7 cellular contexts compared by ENCODE assay signal in genomic region chr2:111963508-111963907, GRCh38.
A peak's percentile ranks its signal among the peaks of the same experiment; 100 is the strongest.
DNase-seq lines count a peak whose midpoint lies in the region; TF ChIP-seq lines count a peak whose summit lies in the region.
"Not testable (repeated sequence)": the region's sequence is repeated elsewhere in the genome, so short reads cannot be mapped to it uniquely, and the experiment has no call there.

No MANE protein-coding gene starts in this region.

- H3K79me2 ChIP-seq in hepatocyte, result peaks cover 11% of the 10 kb centered on the region
- not testable (repeated sequence) for H3K79me2 ChIP-seq in neural progenitor cell (ENCODE audit: low read depth)

- H2BK15ac ChIP-seq in mesenchymal stem cell (ENCODE audit: low read depth, poor library complexity, severe bottlenecking), result not testable (repeated sequence)

- H3K27me3 ChIP-seq in WERI-Rb-1 (ENCODE audit: insufficient read depth, low read depth, severe bottlenecking); endodermal cell (ENCODE audit: control insufficient read depth, insufficient read depth, low read length, poor library complexity, severe bottlenecking); hepatocyte; neural progenitor cell: not testable (repeated sequence)
- peaks cover 0 to 24% of the 10 kb centered on the region in 2 experiments for H3K27me3 ChIP-seq in mesenchymal stem cell (ENCODE audit: control insufficient read depth in 1 of 2, insufficient read depth in 1 of 2, low read length in 2 of 2)

- H3K4me1 Mint-ChIP-seq in endodermal cell (peaks cover 23% of the 10 kb centered on the region), neural progenitor cell (peaks cover 42% of the 10 kb centered on the region), type B pancreatic cell (ENCODE audit: unreplicated experiment) (peaks cover 22% of the 10 kb centered on the region)

- H3K36me3 Mint-ChIP-seq in endodermal cell (ENCODE audit: low read depth) (peaks cover 57% of the 10 kb centered on the region), type B pancreatic cell (peaks cover 31% of the 10 kb centered on the region)
- not testable (repeated sequence) for H3K36me3 Mint-ChIP-seq in neural progenitor cell

- not testable (repeated sequence) for H3K27me3 Mint-ChIP-seq in endodermal cell (ENCODE audit: insufficient read depth); neural progenitor cell (ENCODE audit: insufficient read depth, low read depth); type B pancreatic cell

- H3K36me3 ChIP-seq in WERI-Rb-1; hepatocyte (replicated peaks; ENCODE audit: insufficient read depth, low read depth); neural progenitor cell: not testable (repeated sequence)
- peaks cover 68% of the 10 kb centered on the region for H3K36me3 ChIP-seq in endodermal cell (ENCODE audit: control insufficient read depth, insufficient read depth, low read length)
- peaks cover 0 to 18% of the 10 kb centered on the region in 2 experiments for H3K36me3 ChIP-seq in mesenchymal stem cell (ENCODE audit: control insufficient read depth in 1 of 2, insufficient read depth in 2 of 2, low read depth in 1 of 2, low read length in 2 of 2)

- H3K23ac ChIP-seq in mesenchymal stem cell (ENCODE audit: low read length in 2 of 2), result not testable (repeated sequence)

- not testable (repeated sequence) for H3F3A ChIP-seq in neural progenitor cell (ENCODE audit: low read depth)

- H2AFZ ChIP-seq in hepatocyte; mesenchymal stem cell (ENCODE audit: low read depth, low read length); neural progenitor cell (replicated peaks): not testable (repeated sequence)

- TF ChIP-seq CTCF in WERI-Rb-1 (IDR thresholded peaks at IDR 0.05; ENCODE audit: low read depth, low read length); endodermal cell (conservative IDR thresholded peaks at IDR 0.05); hepatocyte (IDR thresholded peaks at IDR 0.05; ENCODE audit: poor library complexity); neural progenitor cell (IDR thresholded peaks at IDR 0.05); type B pancreatic cell (conservative IDR thresholded peaks at IDR 0.05): not testable (repeated sequence)

- H3K4me2 ChIP-seq in hepatocyte; mesenchymal stem cell (ENCODE audit: low read length, poor library complexity, severe bottlenecking); neural progenitor cell: not testable (repeated sequence)

- H3K27ac Mint-ChIP-seq in endodermal cell (peak overlapping the region; percentile 82), neural progenitor cell (peak overlapping the region; percentile 36), type B pancreatic cell (peak overlapping the region; percentile 73)

- not testable (repeated sequence) for H3K4ac ChIP-seq in mesenchymal stem cell (ENCODE audit: low read depth in 1 of 2, low read length in 2 of 2)

- H3K27ac ChIP-seq in WERI-Rb-1 (peak overlapping the region; percentile 53), hepatocyte (peak overlapping the region; percentile 76)
- H3K27ac ChIP-seq in endodermal cell (ENCODE audit: low read depth, low read length); mesenchymal stem cell (ENCODE audit: low read length, poor library complexity, severe bottlenecking); neural progenitor cell: not testable (repeated sequence)

- H3K79me1 ChIP-seq in mesenchymal stem cell (replicated peaks; ENCODE audit: low read length, poor library complexity, severe bottlenecking), result peaks cover 26% of the 10 kb centered on the region

- not testable (repeated sequence) for H3K9me3 Mint-ChIP-seq in endodermal cell, neural progenitor cell, type B pancreatic cell

- not testable (repeated sequence) for H2AK5ac ChIP-seq in mesenchymal stem cell (ENCODE audit: low read length, severe bottlenecking)

- H4K20me1 ChIP-seq in hepatocyte (ENCODE audit: insufficient read depth, poor library complexity, severe bottlenecking); neural progenitor cell (ENCODE audit: low read depth): not testable (repeated sequence)

- WGBS in endodermal cell (ENCODE audit: insufficient coverage in 1 of 2, insufficient read length in 1 of 2), 2 experiments, result 81 to 100% methylated on average over 2 to 3 of the region's 4 CpGs
- WGBS in hepatocyte (ENCODE audit: low lambda C conversion rate, missing lambda C conversion rate), result 31% methylated on average over 4 of the region's 4 CpGs
- WGBS in mesenchymal stem cell, result 70% methylated on average over 3 of the region's 4 CpGs

- H3K9me2 ChIP-seq in hepatocyte (replicated peaks; ENCODE audit: insufficient read depth), result not testable (repeated sequence)

- H2BK5ac ChIP-seq in mesenchymal stem cell (ENCODE audit: low read depth, low read length, poor library complexity, severe bottlenecking), result peak overlapping the region; percentile 57

- DNase-seq in NCI-H82 (lab: John Stamatoyannopoulos, UW), result peak; percentile 52
- peak; percentile 48 for DNase-seq in WERI-Rb-1
- DNase-seq in endodermal cell; hepatocyte (ENCODE audit: low spot score); mesenchymal stem cell; neural progenitor cell (ENCODE audit: low spot score); type B pancreatic cell (ENCODE audit: extremely low spot score, unreplicated experiment): not testable (repeated sequence)

- not testable (repeated sequence) for H3K4me3 ChIP-seq in WERI-Rb-1 (ENCODE audit: low read depth, low read length); endodermal cell (ENCODE audit: low read length); hepatocyte; mesenchymal stem cell (ENCODE audit: insufficient read depth in 1 of 2, low read depth in 1 of 2, low read length in 2 of 2); neural progenitor cell

- not testable (repeated sequence) for H4K8ac ChIP-seq in mesenchymal stem cell (ENCODE audit: low read length)

- not testable (repeated sequence) for H3K18ac ChIP-seq in mesenchymal stem cell (ENCODE audit: low read depth in 1 of 2, low read length in 2 of 2)

- not testable (repeated sequence) for H3K4me3 Mint-ChIP-seq in endodermal cell, neural progenitor cell, type B pancreatic cell

- not testable (repeated sequence) for H2BK120ac ChIP-seq in mesenchymal stem cell (ENCODE audit: low read depth, low read length)

- H3K4me1 ChIP-seq in endodermal cell (ENCODE audit: control insufficient read depth, insufficient read depth, low read length); hepatocyte (ENCODE audit: insufficient read depth); mesenchymal stem cell (ENCODE audit: control insufficient read depth, insufficient read depth, low read depth, low read length): not testable (repeated sequence)
- H3K4me1 ChIP-seq in neural progenitor cell, result peaks cover 14% of the 10 kb centered on the region

- H3K9ac ChIP-seq in endodermal cell (ENCODE audit: extremely low read depth, low read length, poor library complexity, severe bottlenecking); mesenchymal stem cell (ENCODE audit: low read length); neural progenitor cell: not testable (repeated sequence)

- H2BK12ac ChIP-seq in mesenchymal stem cell (ENCODE audit: low read length in 2 of 2), result not testable (repeated sequence)

- not testable (repeated sequence) for H3K9me3 ChIP-seq in WERI-Rb-1 (ENCODE audit: severe bottlenecking); endodermal cell (ENCODE audit: control insufficient read depth, low read length); hepatocyte (ENCODE audit: low read depth); mesenchymal stem cell (ENCODE audit: control insufficient read depth, low read length); neural progenitor cell (ENCODE audit: low read depth)

- H3K14ac ChIP-seq in mesenchymal stem cell (ENCODE audit: low read length in 2 of 2), result not testable (repeated sequence)

- H4K91ac ChIP-seq in mesenchymal stem cell (ENCODE audit: low read length), result not testable (repeated sequence)
